In genomic region chr10:7544203-7544602, GRCh38 we compare ENCODE assay signal across 1 cellular context.
TF ChIP-seq lines count a peak whose summit lies in the region.

No MANE protein-coding gene starts in this region.

TF ChIP-seq in SK-N-SH, 30 proteins besides CTCF, POLR2A, EP300 and RAD21 (continued from another document):
- TF ChIP-seq IRF3 (IDR thresholded peaks at IDR 0.05; ENCODE audit: low read depth, low read length) (no peak), MEF2A (IDR thresholded peaks at IDR 0.05; ENCODE audit: borderline replicate concordance, low read depth) (no peak), RCOR1 (IDR thresholded peaks at IDR 0.05; ENCODE audit: low read length) (no peak), ELF1 (IDR thresholded peaks at IDR 0.05) (no peak)
TF ChIP-seq in SK-N-SH: peak in this region for 0.
